In the genomic region with DNA sequence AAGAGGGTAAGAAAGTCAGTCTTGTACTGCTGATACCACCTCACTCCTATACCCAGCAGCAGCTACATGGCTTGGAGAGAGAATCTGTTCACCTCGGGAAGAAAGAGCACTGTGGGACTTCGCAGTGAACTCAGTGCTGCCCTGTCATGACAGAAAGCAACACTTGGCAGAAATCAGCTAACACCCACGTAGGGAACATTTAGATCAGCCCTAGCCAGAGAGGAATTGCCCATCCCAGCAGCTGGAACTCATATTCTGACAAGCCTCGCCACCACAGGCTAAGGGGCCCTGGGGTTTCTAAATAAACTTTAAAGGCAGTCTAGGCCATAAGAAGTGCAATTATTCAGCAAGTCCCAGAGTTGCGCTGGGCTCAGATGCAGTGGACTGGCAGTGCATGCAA, we compare ENCODE assay signal across 24 cellular contexts.
"Had no signal": no experiment of that assay in that cellular context is flagged by ENCODE, and none has a peak within 500 bp of the region (broad histone marks: within the 10 kb centered on the region; RNA-seq: fewer than 3 reads in every experiment).

No MANE protein-coding gene starts in this region.

- H3K4me1 Mint-ChIP-seq: activated B cell treated with CpG ODN at 0.5 μM for 24 hours; activated CD4-positive, alpha-beta T cell treated with anti-CD3 and anti-CD28 coated beads, Interleukin-2, amount 10 ng/mL, durations not matched to agents 24 days and 14 days; activated CD8-positive, alpha-beta memory T cell treated with anti-CD3 and anti-CD28 coated beads, Interleukin-2, amount 10 ng/mL, durations not matched to agents 7 days and 5 days; activated naive CD4-positive, alpha-beta T cell treated with anti-CD3 and anti-CD28 coated beads, Interleukin-2, amount 50 U/mL, for 24 hours had no signal

- H3K27ac ChIP-seq: brain microvascular endothelial cell had no signal

- H3K4me3 Mint-ChIP-seq: activated B cell treated with CpG ODN at 0.5 μM for 24 hours; activated CD4-positive, alpha-beta T cell treated with anti-CD3 and anti-CD28 coated beads, Interleukin-2, amount 10 ng/mL, durations not matched to agents 24 days and 14 days; activated CD8-positive, alpha-beta memory T cell treated with anti-CD3 and anti-CD28 coated beads, Interleukin-2, amount 10 ng/mL, durations not matched to agents 7 days and 5 days; activated naive CD4-positive, alpha-beta T cell treated with anti-CD3 and anti-CD28 coated beads, Interleukin-2, amount 50 U/mL, for 24 hours; activated T-cell treated with anti-CD3 and anti-CD28 coated beads, Interleukin-2, amount 50 U/mL, for 24 hours; activated T-helper 1 cell treated with anti-CD3 and anti-CD28 coated beads, Interleukin-12 subunit alpha, Interleukin-12 subunit beta, Interleukin-2, Interleukin-4 antibody, amounts not matched to agents 30 ng/mL and 10 ng/mL and 1 ng/mL, durations not matched to agents 14 hours and 24 hours and 36 hours had no signal

- H3K27ac Mint-ChIP-seq: activated B cell treated with CpG ODN at 0.5 μM for 24 hours; activated CD4-positive, alpha-beta T cell treated with anti-CD3 and anti-CD28 coated beads, Interleukin-2, amount 10 ng/mL, durations not matched to agents 24 days and 14 days; activated CD8-positive, alpha-beta memory T cell treated with anti-CD3 and anti-CD28 coated beads, Interleukin-2, amount 10 ng/mL, durations not matched to agents 7 days and 5 days; activated naive CD4-positive, alpha-beta T cell treated with anti-CD3 and anti-CD28 coated beads, Interleukin-2, amount 50 U/mL, for 24 hours; activated T-cell treated with anti-CD3 and anti-CD28 coated beads, Interleukin-2, amount 50 U/mL, for 24 hours; activated T-helper 1 cell treated with anti-CD3 and anti-CD28 coated beads, Interleukin-12 subunit alpha, Interleukin-12 subunit beta, Interleukin-2, Interleukin-4 antibody, amounts not matched to agents 30 ng/mL and 10 ng/mL and 1 ng/mL, durations not matched to agents 14 hours and 24 hours and 36 hours had no signal

- DNase-seq: activated B cell treated with CpG ODN at 0.5 μM for 24 hours; activated CD4-positive, alpha-beta T cell treated with anti-CD3 and anti-CD28 coated beads for 1 hour; activated CD4-positive, alpha-beta T cell treated with anti-CD3 and anti-CD28 coated beads, Interleukin-2, amount 10 ng/mL, durations not matched to agents 24 days and 14 days; activated CD4-positive, alpha-beta T cell treated with anti-CD3 and anti-CD28 coated beads, Interleukin-2, amount 50 U/mL, for 48 hours; activated CD8-positive, alpha-beta memory T cell treated with anti-CD3 and anti-CD28 coated beads, Interleukin-2, amount 10 ng/mL, durations not matched to agents 7 days and 5 days; activated effector memory CD4-positive, alpha-beta T cell treated with Interleukin-2 at 50 U/mL for 16 hours; activated naive CD4-positive, alpha-beta T cell; activated T-cell treated with anti-CD3 and anti-CD28 coated beads, Interleukin-2, amount 50 U/mL, for 24 hours; amniotic stem cell; brain microvascular endothelial cell; MM.1S; NCI-H1105; NCI-H1436; NCI-H1694 treated with DMSO at 0.1 percent for 48 hours; NCI-H2029 treated with DMSO at 0.1 percent for 48 hours; NCI-H345; NCI-H510A; NCI-H526 treated with DMSO at 0.1 percent for 48 hours; NCI-H82; SIG-M5; T-helper 2 cell; T1000 had no signal

- ATAC-seq: activated CD8-positive, alpha-beta memory T cell treated with anti-CD3 and anti-CD28 coated beads, Interleukin-2, amount 10 ng/mL, durations not matched to agents 7 days and 5 days had no signal

- H3K27me3 Mint-ChIP-seq: activated B cell treated with CpG ODN at 0.5 μM for 24 hours; activated CD4-positive, alpha-beta T cell treated with anti-CD3 and anti-CD28 coated beads, Interleukin-2, amount 10 ng/mL, durations not matched to agents 24 days and 14 days; activated CD8-positive, alpha-beta memory T cell treated with anti-CD3 and anti-CD28 coated beads, Interleukin-2, amount 10 ng/mL, durations not matched to agents 7 days and 5 days; activated naive CD4-positive, alpha-beta T cell treated with anti-CD3 and anti-CD28 coated beads, Interleukin-2, amount 50 U/mL, for 24 hours; activated T-cell treated with anti-CD3 and anti-CD28 coated beads, Interleukin-2, amount 50 U/mL, for 24 hours had no signal

- H3K27me3 ChIP-seq: brain microvascular endothelial cell had no signal

- H3K36me3 Mint-ChIP-seq: activated CD8-positive, alpha-beta memory T cell treated with anti-CD3 and anti-CD28 coated beads, Interleukin-2, amount 10 ng/mL, durations not matched to agents 7 days and 5 days; activated naive CD4-positive, alpha-beta T cell treated with anti-CD3 and anti-CD28 coated beads, Interleukin-2, amount 50 U/mL, for 24 hours had no signal

- H3K36me3 ChIP-seq: brain microvascular endothelial cell had no signal
